Comparison of ENCODE assay signal across 14 cellular contexts in the genomic region with DNA sequence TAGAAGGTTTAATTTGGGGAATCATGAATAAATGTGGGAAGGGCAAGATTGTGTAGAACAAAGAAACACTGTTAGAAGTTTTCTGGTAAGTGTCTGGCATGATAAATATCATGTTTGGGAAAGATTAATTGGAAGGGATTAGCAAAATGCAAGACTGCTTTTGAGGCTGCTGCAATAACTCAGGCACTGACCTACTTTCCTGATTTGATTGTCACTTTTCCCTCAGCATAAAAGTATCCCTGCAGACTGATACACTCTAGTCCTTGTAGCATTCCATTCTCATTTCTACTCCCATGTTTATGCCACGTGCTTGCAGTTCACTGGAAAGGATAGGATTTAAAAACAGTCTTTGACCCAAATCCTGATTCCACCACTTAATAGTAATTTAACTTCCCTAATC.
A peak's percentile ranks its signal among the peaks of the same experiment; 100 is the strongest.
DNase-seq lines count a peak whose midpoint lies in the region; ATAC-seq and TF ChIP-seq lines count a peak whose summit lies in the region.
"Had no signal": no experiment of that assay in that cellular context is flagged by ENCODE, and none has a peak within 500 bp of the region (broad histone marks: within the 10 kb centered on the region; RNA-seq: fewer than 3 reads in every experiment).

No MANE protein-coding gene starts in this region.

- CTCF ChIA-PET in activated CD8-positive, alpha-beta T cell treated with anti-CD3 and anti-CD28 coated beads, Interleukin-2, amount 10 ng/mL, durations not matched to agents 7 days and 5 days (lab: Charles Lee), result no interaction called here

- H3K36me3 ChIP-seq in right lobe of liver, result no peaks in the 10 kb centered on the region
- H3K36me3 ChIP-seq: BLaER1 treated with 17β-estradiol and CSF1 and Interleukin-3, amounts not matched to agents 10 nM and 100 nM had no signal

- no peaks in the 10 kb centered on the region for H3K9me3 ChIP-seq in right lobe of liver
- H3K9me3 ChIP-seq: BLaER1 treated with 17β-estradiol and CSF1 and Interleukin-3, amounts not matched to agents 10 nM and 100 nM had no signal

- no peak for TF ChIP-seq CTCF in right lobe of liver (IDR thresholded peaks at IDR 0.05)

- H3K27ac ChIP-seq in right lobe of liver, result no peak overlapping the region
- H3K27ac ChIP-seq: BLaER1 treated with 17β-estradiol and CSF1 and Interleukin-3, amounts not matched to agents 10 nM and 100 nM; PC-9 had no signal

- H3K4me1 ChIP-seq in right lobe of liver, result no peaks in the 10 kb centered on the region
- H3K4me1 ChIP-seq: BLaER1 treated with 17β-estradiol and CSF1 and Interleukin-3, amounts not matched to agents 10 nM and 100 nM had no signal

- DNase-seq in DMS114 treated with DMSO at 0.1 percent for 48 hours (lab: John Stamatoyannopoulos, UW; ENCODE audit: unreplicated experiment), result peak; percentile 34
- DNase-seq in NCI-H82 (lab: John Stamatoyannopoulos, UW), result peak; percentile 47
- DNase-seq in astrocyte of the hippocampus (ENCODE audit: low read depth, low spot score), result peak; percentile 12
- no peak for DNase-seq in sciatic nerve (ENCODE audit: low spot score)
- no peak for DNase-seq in right lobe of liver
- DNase-seq in activated CD8-positive, alpha-beta T cell treated with anti-CD3 and anti-CD28 coated beads, Interleukin-2, amount 10 ng/mL, durations not matched to agents 7 days and 5 days, result no peak
- DNase-seq in activated T-cell treated with anti-CD3 and anti-CD28 coated beads, Interleukin-2, amount 50 U/mL, for 4 hours, result no peak
- DNase-seq: DMS153, KG1, NCI-H1092 treated with DMSO at 0.1 percent for 48 hours, NCI-H1694, NCI-H2107, PC-9 had no signal

- no peaks in the 10 kb centered on the region for H3K9me3 Mint-ChIP-seq in activated CD8-positive, alpha-beta T cell treated with anti-CD3 and anti-CD28 coated beads, Interleukin-2, amount 10 ng/mL, durations not matched to agents 7 days and 5 days (ENCODE audit: insufficient read depth)
- no peaks in the 10 kb centered on the region for H3K9me3 Mint-ChIP-seq in activated T-cell treated with anti-CD3 and anti-CD28 coated beads, Interleukin-2, amount 50 U/mL, for 4 hours

- no peak for TF ChIP-seq POLR2A in right lobe of liver (IDR thresholded peaks at IDR 0.05)

- WGBS in right lobe of liver (ENCODE audit: insufficient coverage, low coverage, low lambda C conversion rate, missing lambda C conversion rate), result 27% methylated on average over 1 of the region's 1 CpG

- H3K36me3 Mint-ChIP-seq in activated CD8-positive, alpha-beta T cell treated with anti-CD3 and anti-CD28 coated beads, Interleukin-2, amount 10 ng/mL, durations not matched to agents 7 days and 5 days (ENCODE audit: low read depth), result no peaks in the 10 kb centered on the region
- H3K36me3 Mint-ChIP-seq in activated T-cell treated with anti-CD3 and anti-CD28 coated beads, Interleukin-2, amount 50 U/mL, for 4 hours (ENCODE audit: insufficient read depth), result no peaks in the 10 kb centered on the region

- intact Hi-C loops in sciatic nerve (cut with DNase I), result no loop called here
- intact Hi-C loops in right lobe of liver (cut with DNase I), result no loop called here

- H3K4me3 Mint-ChIP-seq in activated CD8-positive, alpha-beta T cell treated with anti-CD3 and anti-CD28 coated beads, Interleukin-2, amount 10 ng/mL, durations not matched to agents 7 days and 5 days, result no peak overlapping the region
- H3K4me3 Mint-ChIP-seq in activated T-cell treated with anti-CD3 and anti-CD28 coated beads, Interleukin-2, amount 50 U/mL, for 4 hours, result no peak overlapping the region

- H3K27me3 ChIP-seq in right lobe of liver, result no peaks in the 10 kb centered on the region
- H3K27me3 ChIP-seq: BLaER1 treated with 17β-estradiol and CSF1 and Interleukin-3, amounts not matched to agents 10 nM and 100 nM had no signal

- POLR2A ChIA-PET in activated CD8-positive, alpha-beta T cell treated with anti-CD3 and anti-CD28 coated beads, Interleukin-2, amount 10 ng/mL, durations not matched to agents 7 days and 5 days (lab: Charles Lee), result no interaction called here

- no peak overlapping the region for H3K4me3 ChIP-seq in right lobe of liver
- H3K4me3 ChIP-seq: BLaER1 treated with 17β-estradiol and CSF1 and Interleukin-3, amounts not matched to agents 10 nM and 100 nM; PC-9 had no signal

- ATAC-seq in sciatic nerve, result peak; percentile 42
- ATAC-seq in right lobe of liver, result no peak
- no peak for ATAC-seq in activated CD8-positive, alpha-beta T cell treated with anti-CD3 and anti-CD28 coated beads, Interleukin-2, amount 10 ng/mL, durations not matched to agents 7 days and 5 days
- no peak for ATAC-seq in activated T-cell treated with anti-CD3 and anti-CD28 coated beads, Interleukin-2, amount 50 U/mL, for 4 hours

- no peaks in the 10 kb centered on the region for H3K4me1 Mint-ChIP-seq in activated CD8-positive, alpha-beta T cell treated with anti-CD3 and anti-CD28 coated beads, Interleukin-2, amount 10 ng/mL, durations not matched to agents 7 days and 5 days (ENCODE audit: low read depth)
- H3K4me1 Mint-ChIP-seq in activated T-cell treated with anti-CD3 and anti-CD28 coated beads, Interleukin-2, amount 50 U/mL, for 4 hours (ENCODE audit: low read depth), result no peaks in the 10 kb centered on the region

- no peak overlapping the region for H3K27ac Mint-ChIP-seq in activated CD8-positive, alpha-beta T cell treated with anti-CD3 and anti-CD28 coated beads, Interleukin-2, amount 10 ng/mL, durations not matched to agents 7 days and 5 days

- H3K27me3 Mint-ChIP-seq in activated CD8-positive, alpha-beta T cell treated with anti-CD3 and anti-CD28 coated beads, Interleukin-2, amount 10 ng/mL, durations not matched to agents 7 days and 5 days (ENCODE audit: low read depth), result no peaks in the 10 kb centered on the region
- no peaks in the 10 kb centered on the region for H3K27me3 Mint-ChIP-seq in activated T-cell treated with anti-CD3 and anti-CD28 coated beads, Interleukin-2, amount 50 U/mL, for 4 hours (ENCODE audit: low read depth)

Comparison
In these comparisons a context has a peak if more than half of its experiments do, and no peak if none do; other contexts are left out.
1. DNase-seq: peak in DMS114 treated with DMSO at 0.1 percent for 48 hours (single experiment), NCI-H82 (single experiment) and astrocyte of the hippocampus (single experiment); none in sciatic nerve (single experiment), right lobe of liver (0 of 3), activated CD8-positive, alpha-beta T cell treated with anti-CD3 and anti-CD28 coated beads, Interleukin-2, amount 10 ng/mL, durations not matched to agents 7 days and 5 days (single experiment) and activated T-cell treated with anti-CD3 and anti-CD28 coated beads, Interleukin-2, amount 50 U/mL, for 4 hours (single experiment).